ENCODE assay signal across 13 cellular contexts in genomic region chr1:114854693-114855320, GRCh38. TPM values are rescaled to one million over a fixed set of nuclear protein-coding genes. Genes with fewer than 3 reads are reported as not detected.
DNase-seq lines count a peak whose midpoint lies in the region; ATAC-seq, FAIRE-seq and TF ChIP-seq lines count a peak whose summit lies in the region.
"Had no signal": no experiment of that assay in that cellular context is flagged by ENCODE, and none has a peak within 500 bp of the region (broad histone marks: within the 10 kb centered on the region; RNA-seq: fewer than 3 reads in every experiment).

TSS of gene SYCP1 (plus strand) at chr1:114854863. CDS start at chr1:114855465, 602 bp downstream.

- H3K27me3 Mint-ChIP-seq in activated naive CD4-positive, alpha-beta T cell treated with anti-CD3 and anti-CD28 coated beads for 36 hours (ENCODE audit: low read depth): peaks cover 29% of the 10 kb centered on the region
- H3K27me3 Mint-ChIP-seq in activated T-helper 17 cell treated with anti-CD3 and anti-CD28 coated beads, Interleukin-2, amount 50 U/mL, for 72 hours: peaks cover 33% of the 10 kb centered on the region
- peaks cover 5 to 25% (median 10%) of the 10 kb centered on the region in 3 donors for H3K27me3 Mint-ChIP-seq in immature natural killer cell (ENCODE audit: low read depth in 3 of 3)

- H3K9ac ChIP-seq in stomach smooth muscle (ENCODE audit: low read length in 2 of 2) (no peak within 1 kb of the TSS), kidney (ENCODE audit: low read length in 2 of 2) (no peak within 1 kb of the TSS)

- CTCF ChIA-PET in activated naive CD4-positive, alpha-beta T cell treated with anti-CD3 and anti-CD28 coated beads for 36 hours (lab: Charles Lee): no interaction called here

- no peaks in the 10 kb centered on the region for H3K36me3 ChIP-seq in stomach smooth muscle (ENCODE audit: control insufficient read depth in 2 of 2, insufficient read depth in 2 of 2, low read length in 2 of 2)
- H3K36me3 ChIP-seq in kidney (ENCODE audit: control insufficient read depth in 1 of 2, insufficient read depth in 2 of 2, low read length in 2 of 2): no peaks in the 10 kb centered on the region

- DNase-seq in activated naive CD4-positive, alpha-beta T cell treated with anti-CD3 and anti-CD28 coated beads for 36 hours: no peak
- no peak for DNase-seq in activated naive CD4-positive, alpha-beta T cell (lab: John Stamatoyannopoulos, UW)
- DNase-seq in immature natural killer cell (no peak), kidney (no peak), RKO (ENCODE audit: low spot score) (no peak)
- DNase-seq: activated CD4-positive, CD25-positive, alpha-beta regulatory T cell treated with anti-CD3 and anti-CD28 coated beads, Interleukin-2, amount 50 U/mL, for 72 hours; SHP77 had no signal

- TF ChIP-seq CTCF in kidney (IDR thresholded peaks at IDR 0.05; ENCODE audit: borderline replicate concordance, extremely low read depth, insufficient read depth): no peak

- no peak for FAIRE-seq in kidney (lab: Jason Lieb, UNC)
- FAIRE-seq: islet of Langerhans had no signal

- H3K9me3 ChIP-seq in stomach smooth muscle (ENCODE audit: control insufficient read depth in 2 of 2, low read length in 2 of 2): no peaks in the 10 kb centered on the region
- H3K9me3 ChIP-seq in kidney (ENCODE audit: control insufficient read depth in 1 of 2, low read length in 2 of 2): no peaks in the 10 kb centered on the region

- intact Hi-C loops in activated naive CD4-positive, alpha-beta T cell treated with anti-CD3 and anti-CD28 coated beads for 36 hours (cut with micrococcal nuclease): no loop called here
- intact Hi-C loops in kidney (cut with DNase I): no loop called here

- H3K27ac Mint-ChIP-seq in activated naive CD4-positive, alpha-beta T cell treated with anti-CD3 and anti-CD28 coated beads for 36 hours: no peak within 1 kb of the TSS
- H3K27ac Mint-ChIP-seq in activated T-helper 17 cell treated with anti-CD3 and anti-CD28 coated beads, Interleukin-2, amount 50 U/mL, for 72 hours: no peak within 1 kb of the TSS
- H3K27ac Mint-ChIP-seq in immature natural killer cell: no peak within 1 kb of the TSS

- peak within 1 kb of the TSS; percentile 43 for H3K4me3 Mint-ChIP-seq in activated naive CD4-positive, alpha-beta T cell treated with anti-CD3 and anti-CD28 coated beads for 36 hours
- H3K4me3 Mint-ChIP-seq in activated T-helper 17 cell treated with anti-CD3 and anti-CD28 coated beads, Interleukin-2, amount 50 U/mL, for 72 hours: peak within 1 kb of the TSS; percentile 61
- peak within 1 kb of the TSS; percentile 16 to 50 (median 30) for H3K4me3 Mint-ChIP-seq in immature natural killer cell

- no peaks in the 10 kb centered on the region for H3K36me3 Mint-ChIP-seq in activated naive CD4-positive, alpha-beta T cell treated with anti-CD3 and anti-CD28 coated beads for 36 hours (ENCODE audit: low read depth)
- H3K36me3 Mint-ChIP-seq in activated T-helper 17 cell treated with anti-CD3 and anti-CD28 coated beads, Interleukin-2, amount 50 U/mL, for 72 hours (ENCODE audit: low read depth): no peaks in the 10 kb centered on the region
- H3K36me3 Mint-ChIP-seq in immature natural killer cell: no peaks in the 10 kb centered on the region

- no peak for ATAC-seq in activated T-helper 17 cell treated with anti-CD3 and anti-CD28 coated beads, Interleukin-2, amount 50 U/mL, for 72 hours (replicated peaks)
- no peak for ATAC-seq in HG03460 (IDR thresholded peaks at IDR 0.05; ENCODE audit: unreplicated experiment)

- H3K4me3 ChIP-seq in stomach smooth muscle (ENCODE audit: low read length in 2 of 2): peak within 1 kb of the TSS; percentile 22 to 40
- no peak within 1 kb of the TSS for H3K4me3 ChIP-seq in kidney (ENCODE audit: low read length in 2 of 2)

- H3K4me1 Mint-ChIP-seq in activated naive CD4-positive, alpha-beta T cell treated with anti-CD3 and anti-CD28 coated beads for 36 hours (ENCODE audit: low read depth): peaks cover 8% of the 10 kb centered on the region
- H3K4me1 Mint-ChIP-seq in activated T-helper 17 cell treated with anti-CD3 and anti-CD28 coated beads, Interleukin-2, amount 50 U/mL, for 72 hours: no peaks in the 10 kb centered on the region
- H3K4me1 Mint-ChIP-seq in immature natural killer cell: peaks cover 3 to 10% of the 10 kb centered on the region in 2 donors

- no peaks in the 10 kb centered on the region for H3K9me3 Mint-ChIP-seq in activated naive CD4-positive, alpha-beta T cell treated with anti-CD3 and anti-CD28 coated beads for 36 hours
- H3K9me3 Mint-ChIP-seq in activated T-helper 17 cell treated with anti-CD3 and anti-CD28 coated beads, Interleukin-2, amount 50 U/mL, for 72 hours: no peaks in the 10 kb centered on the region
- H3K9me3 Mint-ChIP-seq in immature natural killer cell: peaks cover 0 to 5% (median 0%) of the 10 kb centered on the region in 6 donors

- H3K27me3 ChIP-seq in stomach smooth muscle (ENCODE audit: control insufficient read depth in 1 of 2, insufficient read depth in 2 of 2, low read length in 2 of 2): peaks cover 4 to 12% of the 10 kb centered on the region in 2 donors

- no peaks in the 10 kb centered on the region for H3K4me1 ChIP-seq in stomach smooth muscle (ENCODE audit: control insufficient read depth, insufficient read depth, low read length)
- H3K4me1 ChIP-seq in kidney (ENCODE audit: control insufficient read depth in 1 of 2, insufficient read depth in 1 of 2, low read depth in 1 of 2, low read length in 2 of 2): no peaks in the 10 kb centered on the region

- no peak within 1 kb of the TSS for H3K27ac ChIP-seq in stomach smooth muscle (ENCODE audit: low read length)
- no peak within 1 kb of the TSS for H3K27ac ChIP-seq in kidney (ENCODE audit: low read depth in 2 of 2, low read length in 2 of 2)

RNA-seq across cellular contexts. Expression of gene SYCP1, which starts in this region (rescaled TPM):
- not detected for total RNA-seq in activated naive CD4-positive, alpha-beta T cell treated with anti-CD3 and anti-CD28 coated beads for 36 hours
- total RNA-seq in activated T-helper 17 cell treated with anti-CD3 and anti-CD28 coated beads, Interleukin-2, amount 50 U/mL, for 72 hours: not detected
- polyA plus RNA-seq in immature natural killer cell (not detected), kidney (ENCODE audit: insufficient read depth, low read depth, low replicate concordance) (not detected)
- total RNA-seq in kidney: not detected
- total RNA-seq: NCI-H460, osteocyte had no signal

Comparison
In these comparisons a context has a peak if more than half of its experiments do, and no peak if none do; other contexts are left out.
1. H3K4me3 ChIP-seq: peak in stomach smooth muscle (2 of 2); none in kidney (0 of 2).
2. Peak in every context shown above with its lines, with median percentiles within 50 percentile points of each other: H3K4me3 Mint-ChIP-seq.